Comparison of ENCODE assay signal across 8 cellular contexts in the genomic region with DNA sequence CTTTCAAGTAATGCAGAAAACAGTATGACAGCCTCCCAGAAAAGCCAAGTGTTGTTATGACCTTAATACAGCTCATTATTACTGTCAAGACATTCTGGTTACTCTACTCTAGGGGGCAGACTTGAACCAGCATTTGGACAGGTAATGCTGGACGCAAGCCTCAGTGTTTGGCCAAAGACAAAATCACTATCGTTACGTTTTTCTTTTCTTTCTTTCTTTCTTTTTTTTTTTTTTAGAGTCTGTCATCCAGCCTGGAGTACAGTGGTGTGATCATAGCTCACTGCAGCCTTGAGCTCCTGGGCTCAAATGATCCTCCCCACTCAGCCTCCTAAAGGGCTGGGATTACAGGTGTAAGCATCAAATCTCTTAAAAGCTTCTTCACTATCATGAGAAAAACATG. TPM values are rescaled to one million over a fixed set of nuclear protein-coding genes. Genes with fewer than 3 reads are reported as not detected.
DNase-seq lines count a peak whose midpoint lies in the region; ATAC-seq and TF ChIP-seq lines count a peak whose summit lies in the region.

No MANE protein-coding gene starts in this region.

- intact Hi-C loops in body of pancreas (cut with DNase I): no loop called here

- peak; percentile 53 for DNase-seq in NOMO-1 treated with DMSO at 0.1 percent for 48 hours (lab: John Stamatoyannopoulos, UW; ENCODE audit: unreplicated experiment)
- no peak for DNase-seq in NOMO-1 treated with dmso at 0.1 percent for 144 hours (lab: John Stamatoyannopoulos, UW; ENCODE audit: unreplicated experiment)
- peak; percentile 51 for DNase-seq in NCI-H460 (ENCODE audit: extremely low read depth, low read depth)
- DNase-seq in body of pancreas: peak; percentile 34 to 65 (median 46)
- DNase-seq in iPS-NIHi7 (ENCODE audit: extremely low spot score): peak; percentile 69
- DNase-seq in stimulated activated naive CD8-positive, alpha-beta T cell treated with anti-CD3 and anti-CD28 coated beads, Interleukin-15, amount 100 ng/mL, for 72 hours: peak in 1 of 2 donors; percentile 15

- ATAC-seq in GM19468 (IDR thresholded peaks at IDR 0.05; ENCODE audit: extremely low read depth, unreplicated experiment) (peak; percentile 86), HG03442 (IDR thresholded peaks at IDR 0.05; ENCODE audit: unreplicated experiment) (peak; percentile 87), body of pancreas (peak; percentile 96)
- peak; percentile 86 for ATAC-seq in stimulated activated naive CD8-positive, alpha-beta T cell treated with anti-CD3 and anti-CD28 coated beads, Interleukin-15, amount 100 ng/mL, for 72 hours

- H3K9me3 Mint-ChIP-seq in stimulated activated naive CD8-positive, alpha-beta T cell treated with anti-CD3 and anti-CD28 coated beads, Interleukin-15, amount 100 ng/mL, for 72 hours: no peaks in the 10 kb centered on the region

- no peaks in the 10 kb centered on the region for H3K27me3 Mint-ChIP-seq in stimulated activated naive CD8-positive, alpha-beta T cell treated with anti-CD3 and anti-CD28 coated beads, Interleukin-15, amount 100 ng/mL, for 72 hours

- H3K4me1 Mint-ChIP-seq in stimulated activated naive CD8-positive, alpha-beta T cell treated with anti-CD3 and anti-CD28 coated beads, Interleukin-15, amount 100 ng/mL, for 72 hours: peaks cover 8% of the 10 kb centered on the region

- H3K4me3 Mint-ChIP-seq in stimulated activated naive CD8-positive, alpha-beta T cell treated with anti-CD3 and anti-CD28 coated beads, Interleukin-15, amount 100 ng/mL, for 72 hours: peak overlapping the region in 1 of 2 donors; percentile 17

- H3K9me3 ChIP-seq in body of pancreas: no peaks in the 10 kb centered on the region

- H3K4me1 ChIP-seq in body of pancreas: peaks cover 7% of the 10 kb centered on the region

- TF ChIP-seq CTCF in body of pancreas (IDR thresholded peaks at IDR 0.05): peak; percentile 25 to 92 (median 88)

- no peaks in the 10 kb centered on the region for H3K27me3 ChIP-seq in body of pancreas

- H3K36me3 ChIP-seq in body of pancreas (replicated peaks in 1 of 2; ENCODE audit: insufficient read depth in 1 of 2, low read depth in 2 of 2): no peaks in the 10 kb centered on the region

- 0% methylated on average over 3 of the region's 3 CpGs for WGBS in body of pancreas, 2 donors

- no peak overlapping the region for H3K27ac Mint-ChIP-seq in stimulated activated naive CD8-positive, alpha-beta T cell treated with anti-CD3 and anti-CD28 coated beads, Interleukin-15, amount 100 ng/mL, for 72 hours

- H3K27ac ChIP-seq in body of pancreas: no peak overlapping the region

- H3K4me3 ChIP-seq in body of pancreas: no peak overlapping the region

- TF ChIP-seq POLR2A in body of pancreas (IDR thresholded peaks at IDR 0.05): no peak

RNA-seq across cellular contexts. Expression of gene TMEM45A, which starts 29.4 kb away (rescaled TPM):
- 6.5 and 8.9 TPM in 2 replicates for total RNA-seq in NCI-H460 (2014; rRNA removed; shearing (Covaris generic))
- 1.3 and 3.0 TPM in 2 replicates for polyA plus RNA-seq in NCI-H460 (2014; cell fraction: nucleus; rRNA removed)
- total RNA-seq in body of pancreas: 10 to 100 TPM; 13.7 to 24.1 TPM
